8 cellular contexts compared by ENCODE assay signal in genomic region chr15:67108122-67108871, GRCh38. TPM values are rescaled to one million over a fixed set of nuclear protein-coding genes. Genes with fewer than 3 reads are reported as not detected.
DNase-seq lines count a peak whose midpoint lies in the region; FAIRE-seq and TF ChIP-seq lines count a peak whose summit lies in the region.

No MANE protein-coding gene starts in this region.

- H3K79me2 ChIP-seq in astrocyte (ENCODE audit: insufficient read depth, low read length) = peaks cover 79% of the 10 kb centered on the region

- peak overlapping the region in 10 of 11 experiments; percentile 9 to 84 (median 78); a peak in 17 of 22 replicates for H3K9ac ChIP-seq in BLaER1 treated with 17β-estradiol and CSF1 and Interleukin-3, amounts not matched to agents 10 nM and 100 nM
- H3K9ac ChIP-seq in astrocyte (ENCODE audit: low read length) = peak overlapping the region; percentile 90

- H3K27ac Mint-ChIP-seq in astrocyte (ENCODE audit: unreplicated experiment) = peak overlapping the region; percentile 99

- peaks cover 12% of the 10 kb centered on the region for H3K36me3 Mint-ChIP-seq in astrocyte (ENCODE audit: low read depth, unreplicated experiment)

- H3K4me2 ChIP-seq in BLaER1 treated with 17β-estradiol and CSF1 and Interleukin-3, amounts not matched to agents 10 nM and 100 nM = peak overlapping the region; percentile 76 to 95 (median 88)
- H3K4me2 ChIP-seq in astrocyte (ENCODE audit: low read length) = peak overlapping the region; percentile 62

- no peaks in the 10 kb centered on the region for H3K27me3 Mint-ChIP-seq in astrocyte (ENCODE audit: low read depth, unreplicated experiment)

- H3K27me3 ChIP-seq in BLaER1 treated with 17β-estradiol and CSF1 and Interleukin-3, amounts not matched to agents 10 nM and 100 nM = no peaks in the 10 kb centered on the region
- no peaks in the 10 kb centered on the region for H3K27me3 ChIP-seq in astrocyte (ENCODE audit: insufficient read depth, low read length)

- peak overlapping the region in 3 of 10 experiments; percentile 3 to 27 (median 8); a peak in 3 of 20 replicates for H3K4me3 ChIP-seq in BLaER1 treated with 17β-estradiol and CSF1 and Interleukin-3, amounts not matched to agents 10 nM and 100 nM
- no peak overlapping the region for H3K4me3 ChIP-seq in astrocyte (ENCODE audit: insufficient read depth, low read depth, low read length)

- TF ChIP-seq CTCF in astrocyte (IDR thresholded peaks at IDR 0.05; ENCODE audit: insufficient read depth, low read depth, low read length) = no peak

- H3K9me3 ChIP-seq in BLaER1 treated with 17β-estradiol and CSF1 and Interleukin-3, amounts not matched to agents 10 nM and 100 nM (replicated peaks in 1 of 11) = peaks cover 9 to 23% (median 18%) of the 10 kb centered on the region in 11 experiments; a peak in 21 of 22 replicates
- no peaks in the 10 kb centered on the region for H3K9me3 ChIP-seq in astrocyte (ENCODE audit: insufficient read depth, low read depth, low read length)

- peaks cover 24 to 99% (median 49%) of the 10 kb centered on the region in 11 experiments for H4K20me1 ChIP-seq in BLaER1 treated with 17β-estradiol and CSF1 and Interleukin-3, amounts not matched to agents 10 nM and 100 nM
- no peaks in the 10 kb centered on the region for H4K20me1 ChIP-seq in astrocyte (ENCODE audit: insufficient read depth, low read length)

- peak overlapping the region; percentile 67 for H3K4me3 Mint-ChIP-seq in astrocyte (ENCODE audit: unreplicated experiment)

- DNase-seq in M059J (ENCODE audit: low read depth) (peak; percentile 63), astrocyte (ENCODE audit: low read depth) (peak; percentile 47), myocyte (ENCODE audit: low read depth) (peak; percentile 76), NCI-H1105 treated with DMSO at 0.1 percent for 48 hours (lab: John Stamatoyannopoulos, UW) (no peak), DMS114 treated with DMSO at 0.1 percent for 48 hours (lab: John Stamatoyannopoulos, UW; ENCODE audit: unreplicated experiment) (no peak)
- no peak for DNase-seq in stimulated activated CD4-positive, alpha-beta T cell treated with anti-CD3 and anti-CD28 coated beads, Interleukin-2, amount 100 ng/mL, for 24 hours
- no peak for DNase-seq in stimulated activated CD4-positive, alpha-beta T cell treated with anti-CD3 and anti-CD28 coated beads, Interleukin-15, amount 100 ng/mL, for 24 hours

- H2AFZ ChIP-seq in astrocyte (ENCODE audit: low read depth, low read length) = no peak overlapping the region

- H3K27ac ChIP-seq in BLaER1 treated with 17β-estradiol and CSF1 and Interleukin-3, amounts not matched to agents 10 nM and 100 nM = peak overlapping the region in 10 of 11 experiments; percentile 72 to 97 (median 93); a peak in 19 of 22 replicates
- peak overlapping the region; percentile 100 for H3K27ac ChIP-seq in astrocyte (ENCODE audit: low read depth, low read length)

- H3K36me3 ChIP-seq in BLaER1 treated with 17β-estradiol and CSF1 and Interleukin-3, amounts not matched to agents 10 nM and 100 nM = peaks cover 4 to 66% (median 45%) of the 10 kb centered on the region in 11 experiments; a peak in 19 of 22 replicates
- no peaks in the 10 kb centered on the region for H3K36me3 ChIP-seq in astrocyte (ENCODE audit: insufficient read depth, low read length)

- peaks cover 3% of the 10 kb centered on the region for H3K9me3 Mint-ChIP-seq in astrocyte (ENCODE audit: unreplicated experiment)

- no peak for FAIRE-seq in astrocyte (lab: Jason Lieb, UNC)

- H3K4me1 Mint-ChIP-seq in astrocyte (ENCODE audit: low read depth, unreplicated experiment) = peaks cover 74% of the 10 kb centered on the region

- H3K4me1 ChIP-seq in BLaER1 treated with 17β-estradiol and CSF1 and Interleukin-3, amounts not matched to agents 10 nM and 100 nM = peaks cover 82 to 98% (median 90%) of the 10 kb centered on the region in 10 experiments
- peaks cover 67% of the 10 kb centered on the region for H3K4me1 ChIP-seq in astrocyte (ENCODE audit: insufficient read depth, low read length)

RNA-seq across cellular contexts. Expression of gene SMAD3, which starts 42.9 kb away (rescaled TPM):
- total RNA-seq in M059J (2014; rRNA removed; shearing (Covaris generic)) = 32.6 and 46.7 TPM in 2 replicates
- total RNA-seq in astrocyte (65.6 and 78.0 TPM in 2 replicates), myocyte (24.4 and 31.0 TPM in 2 replicates)
- 28.7 TPM for polyA plus RNA-seq in myocyte (2012)

Comparison
In these comparisons a context has a peak if more than half of its experiments do, and no peak if none do; other contexts are left out.
1. DNase-seq: peak in M059J (single experiment), astrocyte (single experiment) and myocyte (single experiment); none in stimulated activated CD4-positive, alpha-beta T cell treated with anti-CD3 and anti-CD28 coated beads, Interleukin-2, amount 100 ng/mL, for 24 hours (0 of 2), stimulated activated CD4-positive, alpha-beta T cell treated with anti-CD3 and anti-CD28 coated beads, Interleukin-15, amount 100 ng/mL, for 24 hours (single experiment), NCI-H1105 treated with DMSO at 0.1 percent for 48 hours (single experiment) and DMS114 treated with DMSO at 0.1 percent for 48 hours (single experiment).